Comparison of ENCODE assay signal across 1 cellular context in genomic region chr1:196277860-196278259, GRCh38.
TF ChIP-seq lines count a peak whose summit lies in the region.

No MANE protein-coding gene starts in this region.

TF ChIP-seq in A549, 52 proteins besides CTCF, POLR2A, EP300 and RAD21 (continued from another document):
- TF ChIP-seq ESRRA (IDR thresholded peaks at IDR 0.05; ENCODE audit: borderline replicate concordance, low read length) (no peak), CHD2 (IDR thresholded peaks at IDR 0.05; ENCODE audit: low read length, partially characterized antibody) (no peak), PBX3 (IDR thresholded peaks at IDR 0.05) (no peak), FOSB (CRISPR knock-in tag; IDR thresholded peaks at IDR 0.05) (no peak), MYC (IDR thresholded peaks at IDR 0.05; ENCODE audit: borderline replicate concordance, low read length) (no peak), ZC3H11A (IDR thresholded peaks at IDR 0.05) (no peak)
TF ChIP-seq in A549: peak in this region for 0.
